In genomic region chr6:166516256-166516655, GRCh38 we compare ENCODE assay signal across 17 cellular contexts.
"Had no signal": no experiment of that assay in that cellular context is flagged by ENCODE, and none has a peak within 500 bp of the region (broad histone marks: within the 10 kb centered on the region; RNA-seq: fewer than 3 reads in every experiment).

No MANE protein-coding gene starts in this region.

- H3K9me3 ChIP-seq: lower lobe of right lung, prostate gland, right atrium auricular region, tibial artery had no signal

- H3K27ac ChIP-seq: lower lobe of right lung, prostate gland, right atrium auricular region, tibial artery had no signal

- H3K4me1 Mint-ChIP-seq: nephron had no signal

- H3K4me3 ChIP-seq: lower lobe of right lung, prostate gland, right atrium auricular region, tibial artery had no signal

- H3K27me3 Mint-ChIP-seq: activated CD4-positive, alpha-beta T cell treated with anti-CD3 and anti-CD28 coated beads for 36 hours; activated naive CD8-positive, alpha-beta T cell had no signal

- ATAC-seq: activated CD4-positive, alpha-beta T cell treated with anti-CD3 and anti-CD28 coated beads for 36 hours; esophagus mucosa; left cardiac atrium; lower lobe of right lung; stimulated activated naive CD8-positive, alpha-beta T cell treated with anti-CD3 and anti-CD28 coated beads, Interleukin-15, Interleukin-2, amounts not matched to agents 100 U/mL and 50 U/mL, for 24 hours; WTC11 had no signal

- H3K4me3 Mint-ChIP-seq: activated CD4-positive, alpha-beta T cell treated with anti-CD3 and anti-CD28 coated beads for 36 hours; activated naive CD8-positive, alpha-beta T cell; nephron; WTC11 had no signal

- H3K27ac Mint-ChIP-seq: activated CD4-positive, alpha-beta T cell treated with anti-CD3 and anti-CD28 coated beads for 36 hours; activated naive CD8-positive, alpha-beta T cell; nephron; WTC11 had no signal

- H3K4me1 ChIP-seq: prostate gland, right atrium auricular region, tibial artery had no signal

- H3K36me3 ChIP-seq: prostate gland had no signal

- DNase-seq: activated CD4-positive, alpha-beta T cell treated with anti-CD3 and anti-CD28 coated beads for 36 hours; activated CD4-positive, alpha-beta T cell treated with anti-CD3 and anti-CD28 coated beads, Interleukin-2, amount 50 U/mL, for 48 hours; activated gamma-delta T cell; left cardiac atrium; lower lobe of right lung; midbrain; occipital lobe; stimulated activated CD4-positive, alpha-beta T cell treated with anti-CD3 and anti-CD28 coated beads, Interleukin-2, amount 100 ng/mL, for 24 hours; stimulated activated naive CD8-positive, alpha-beta T cell treated with anti-CD3 and anti-CD28 coated beads, Interleukin-15, Interleukin-2, amounts not matched to agents 100 U/mL and 50 U/mL, for 24 hours; substantia nigra had no signal

- H3K27me3 ChIP-seq: right atrium auricular region, tibial artery had no signal
